ENCODE assay signal across 1 cellular context in the genomic region with DNA sequence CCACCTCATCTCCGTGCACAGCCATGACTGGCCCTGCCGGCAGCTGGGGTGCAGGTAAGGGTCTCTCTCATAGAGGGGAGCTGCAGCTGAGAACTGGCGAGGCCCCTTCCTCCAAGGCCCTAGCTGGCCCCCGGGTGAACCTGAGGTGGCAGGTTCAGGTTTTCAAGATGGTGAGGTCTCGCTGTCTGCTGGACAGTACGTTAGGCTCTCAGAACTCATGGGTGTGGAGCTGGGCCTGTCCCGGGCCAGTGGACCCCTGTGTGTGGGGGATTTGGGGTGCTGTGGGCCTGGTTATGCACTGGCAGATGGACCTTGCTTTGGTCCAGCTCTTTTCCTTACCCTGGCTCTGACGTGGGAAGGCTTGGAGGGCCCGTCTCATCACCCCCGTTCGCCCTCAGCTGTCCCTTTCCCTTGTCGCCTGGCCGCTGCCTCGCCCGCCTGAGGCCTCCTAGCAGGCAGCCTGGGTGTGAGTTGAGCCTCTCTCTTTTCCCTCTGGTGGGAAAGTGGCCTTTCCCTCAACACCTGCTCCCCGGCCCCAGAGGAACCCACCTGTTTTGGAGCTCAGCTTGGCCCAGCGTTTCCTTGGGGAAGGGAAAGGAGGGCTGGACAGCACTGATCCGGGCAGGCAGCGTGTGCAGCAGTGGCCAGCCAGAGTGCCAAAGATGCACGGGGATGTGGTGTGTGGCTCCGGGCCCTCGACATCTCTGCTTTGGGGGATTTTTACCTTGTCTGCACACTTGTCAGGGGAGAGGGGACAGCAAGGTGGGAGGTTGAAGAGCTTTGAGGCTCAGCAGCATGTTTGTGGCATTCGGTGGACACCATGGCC.
TF ChIP-seq lines count a peak whose summit lies in the region.

No MANE protein-coding gene starts in this region.

TF ChIP-seq in GM12878, 131 proteins besides CTCF, POLR2A, EP300 and RAD21:
- no peak for TF ChIP-seq CHD1 (IDR thresholded peaks at IDR 0.05; ENCODE audit: low read depth, low read length)
- TF ChIP-seq SRF (IDR thresholded peaks at IDR 0.05; ENCODE audit: low read depth in 2 of 2, low read length in 2 of 2): no peak
- TF ChIP-seq PAX5 (IDR thresholded peaks at IDR 0.05; ENCODE audit: borderline replicate concordance, low read depth, low read length): no peak
- no peak for TF ChIP-seq RBBP5 (conservative IDR thresholded peaks at IDR 0.05)
- TF ChIP-seq ZNF622 (IDR thresholded peaks at IDR 0.05): no peak
- no peak for TF ChIP-seq HDAC6 (IDR thresholded peaks at IDR 0.05; ENCODE audit: unreplicated experiment)
- no peak for TF ChIP-seq EZH2 (IDR thresholded peaks at IDR 0.05; ENCODE audit: borderline replicate concordance, control insufficient read depth, low read depth, low read length)
- TF ChIP-seq, protein P1, sequence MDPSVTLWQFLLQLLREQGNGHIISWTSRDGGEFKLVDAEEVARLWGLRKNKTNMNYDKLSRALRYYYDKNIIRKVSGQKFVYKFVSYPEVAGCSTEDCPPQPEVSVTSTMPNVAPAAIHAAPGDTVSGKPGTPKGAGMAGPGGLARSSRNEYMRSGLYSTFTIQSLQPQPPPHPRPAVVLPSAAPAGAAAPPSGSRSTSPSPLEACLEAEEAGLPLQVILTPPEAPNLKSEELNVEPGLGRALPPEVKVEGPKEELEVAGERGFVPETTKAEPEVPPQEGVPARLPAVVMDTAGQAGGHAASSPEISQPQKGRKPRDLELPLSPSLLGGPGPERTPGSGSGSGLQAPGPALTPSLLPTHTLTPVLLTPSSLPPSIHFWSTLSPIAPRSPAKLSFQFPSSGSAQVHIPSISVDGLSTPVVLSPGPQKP (IDR thresholded peaks at IDR 0.05; ENCODE audit: low read depth, low read length): no peak
- TF ChIP-seq MTA3 (IDR thresholded peaks at IDR 0.05; ENCODE audit: borderline replicate concordance, low read length): no peak
- TF ChIP-seq SREBF2 (IDR thresholded peaks at IDR 0.05; ENCODE audit: low read length): no peak
- TF ChIP-seq IKZF1 (conservative IDR thresholded peaks at IDR 0.05): no peak
- TF ChIP-seq EED (IDR thresholded peaks at IDR 0.05; ENCODE audit: low read depth): no peak
- TF ChIP-seq, protein P2, sequence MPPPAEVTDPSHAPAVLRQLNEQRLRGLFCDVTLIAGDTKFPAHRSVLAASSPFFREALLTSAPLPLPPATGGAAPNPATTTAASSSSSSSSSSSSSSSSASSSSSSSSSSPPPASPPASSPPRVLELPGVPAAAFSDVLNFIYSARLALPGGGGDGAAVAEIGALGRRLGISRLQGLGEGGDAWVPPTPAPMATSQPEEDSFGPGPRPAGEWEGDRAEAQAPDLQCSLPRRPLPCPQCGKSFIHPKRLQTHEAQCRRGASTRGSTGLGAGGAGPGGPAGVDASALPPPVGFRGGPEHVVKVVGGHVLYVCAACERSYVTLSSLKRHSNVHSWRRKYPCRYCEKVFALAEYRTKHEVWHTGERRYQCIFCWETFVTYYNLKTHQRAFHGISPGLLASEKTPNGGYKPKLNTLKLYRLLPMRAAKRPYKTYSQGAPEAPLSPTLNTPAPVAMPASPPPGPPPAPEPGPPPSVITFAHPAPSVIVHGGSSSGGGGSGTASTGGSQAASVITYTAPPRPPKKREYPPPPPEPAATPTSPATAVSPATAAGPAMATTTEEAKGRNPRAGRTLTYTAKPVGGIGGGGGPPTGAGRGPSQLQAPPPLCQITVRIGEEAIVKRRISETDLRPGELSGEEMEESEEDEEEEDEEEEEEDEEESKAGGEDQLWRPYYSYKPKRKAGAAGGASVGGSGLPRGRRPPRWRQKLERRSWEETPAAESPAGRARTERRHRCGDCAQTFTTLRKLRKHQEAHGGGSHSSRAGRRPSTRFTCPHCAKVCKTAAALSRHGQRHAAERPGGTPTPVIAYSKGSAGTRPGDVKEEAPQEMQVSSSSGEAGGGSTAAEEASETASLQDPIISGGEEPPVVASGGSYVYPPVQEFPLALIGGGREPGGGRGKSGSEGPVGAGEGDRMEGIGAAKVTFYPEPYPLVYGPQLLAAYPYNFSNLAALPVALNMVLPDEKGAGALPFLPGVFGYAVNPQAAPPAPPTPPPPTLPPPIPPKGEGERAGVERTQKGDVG (CRISPR knock-in tag; IDR thresholded peaks at IDR 0.05): no peak
- TF ChIP-seq CEBPB (IDR thresholded peaks at IDR 0.05; ENCODE audit: borderline replicate concordance in 1 of 2, low read depth in 2 of 2, low read length in 2 of 2): no peak
- no peak for TF ChIP-seq KAT2A (conservative IDR thresholded peaks at IDR 0.05; ENCODE audit: control insufficient read depth, low read depth, low read length)
- no peak for TF ChIP-seq POLR2AphosphoS5 (IDR thresholded peaks at IDR 0.05; ENCODE audit: low read length)
